Comparison of ENCODE assay signal across 23 cellular contexts in the genomic region with DNA sequence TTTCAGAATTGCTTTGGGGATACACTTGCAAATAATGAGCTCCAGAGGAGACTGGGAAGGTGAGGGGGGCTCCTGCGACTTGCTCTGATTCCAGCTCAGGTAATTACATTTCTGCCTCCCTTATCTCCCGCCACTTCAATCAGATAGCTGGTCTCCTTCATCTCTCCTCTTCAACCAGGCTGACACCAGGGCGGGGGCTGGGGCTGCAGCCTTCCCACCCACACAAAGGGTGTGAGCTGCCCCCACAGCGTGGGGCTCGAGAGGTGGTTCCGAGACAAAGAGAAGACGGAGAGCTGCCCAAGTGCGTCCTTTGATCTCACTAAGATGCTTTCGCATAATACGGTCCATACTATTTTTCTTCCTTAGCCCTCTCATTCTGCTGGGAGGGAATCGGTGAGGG.
DNase-seq lines count a peak whose midpoint lies in the region; ATAC-seq, FAIRE-seq and TF ChIP-seq lines count a peak whose summit lies in the region.
"Had no signal": no experiment of that assay in that cellular context is flagged by ENCODE, and none has a peak within 500 bp of the region (broad histone marks: within the 10 kb centered on the region; RNA-seq: fewer than 3 reads in every experiment).

No MANE protein-coding gene starts in this region.

- H3K4me3 ChIP-seq in RWPE2 (ENCODE audit: severe bottlenecking): no peak overlapping the region
- no peak overlapping the region for H3K4me3 ChIP-seq in K562
- no peak overlapping the region for H3K4me3 ChIP-seq in upper lobe of right lung
- no peak overlapping the region for H3K4me3 ChIP-seq in lower leg skin (ENCODE audit: low read depth, poor library complexity, severe bottlenecking)
- H3K4me3 ChIP-seq: BLaER1, GM12878, GM23248, HAP-1, SJSA1 had no signal

- FAIRE-seq in K562 (lab: Jason Lieb, UNC): peak; percentile 23
- FAIRE-seq: GM12878, HTR-8/SVneo had no signal

- intact Hi-C loops in K562 (cut with micrococcal nuclease): no loop called here
- intact Hi-C loops in upper lobe of right lung (cut with DNase I): no loop called here
- intact Hi-C loops in lower leg skin (cut with DNase I; ENCODE audit: low total_unique reads): no loop called here

- H3K4me1 ChIP-seq in RWPE2 (ENCODE audit: insufficient read depth, poor library complexity, severe bottlenecking) (no peaks in the 10 kb centered on the region), K562 (replicated peaks in 1 of 2; ENCODE audit: control insufficient read depth in 2 of 2, insufficient read depth in 2 of 2, low read length in 2 of 2) (peaks cover 7 to 32% of the 10 kb centered on the region in 2 experiments; a peak in 4 of 5 replicates), upper lobe of right lung (no peaks in the 10 kb centered on the region)
- H3K4me1 ChIP-seq: HAP-1, SJSA1 had no signal

- no peak for TF ChIP-seq EP300 in K562 (IDR thresholded peaks at IDR 0.05; ENCODE audit: low read length)

- CTCF ChIA-PET in K562 (lab: Yijun Ruan, JAX; ENCODE audit: low intra/inter-chr PET ratio): no interaction called here

- WGBS in K562 (ENCODE audit: insufficient coverage, low coverage, missing lambda C conversion rate): 18% methylated on average over 9 of the region's 11 CpGs
- 71 to 73% methylated on average over 11 of the region's 11 CpGs for WGBS in lower leg skin, 2 donors

- no peak overlapping the region for H3K4me2 ChIP-seq in K562 (ENCODE audit: insufficient read depth, low read length)
- H3K4me2 ChIP-seq: BLaER1, KMS-11 had no signal

- peaks cover 19% of the 10 kb centered on the region for H4K20me1 ChIP-seq in K562 (replicated peaks; ENCODE audit: control insufficient read depth, insufficient read depth, low read length)
- H4K20me1 ChIP-seq: BLaER1 had no signal

- TF ChIP-seq CTCF in RWPE2 (IDR thresholded peaks at IDR 0.05; ENCODE audit: poor library complexity, severe bottlenecking) (no peak), K562 (IDR thresholded peaks at IDR 0.05 in 2 of 3, conservative IDR thresholded peaks at IDR 0.05 in 1 of 3; ENCODE audit: insufficient read depth in 2 of 3, low read depth in 1 of 3, low read length in 3 of 3) (no peak), upper lobe of right lung (IDR thresholded peaks at IDR 0.05) (no peak), lower leg skin (IDR thresholded peaks at IDR 0.05) (no peak)

- in situ Hi-C loops in K562 (cut with MboI): no loop called here

- H3K9ac ChIP-seq in K562 (ENCODE audit: insufficient read depth in 1 of 2, low read depth in 2 of 2, low read length in 2 of 2): no peak overlapping the region
- H3K9ac ChIP-seq: BLaER1, GM23248, KMS-11 had no signal

- H3K36me3 ChIP-seq in RWPE2 (ENCODE audit: low read depth): no peaks in the 10 kb centered on the region
- no peaks in the 10 kb centered on the region for H3K36me3 ChIP-seq in K562 (ENCODE audit: control insufficient read depth, insufficient read depth, low read length)
- no peaks in the 10 kb centered on the region for H3K36me3 ChIP-seq in upper lobe of right lung
- H3K36me3 ChIP-seq: BLaER1, HAP-1, SJSA1 had no signal

- BruUV-seq in K562 (replicated peaks; lab: Mats Ljungman, UMichigan): no TSS peak

- no peaks in the 10 kb centered on the region for H3K79me2 ChIP-seq in K562 (ENCODE audit: control insufficient read depth, insufficient read depth, low read length)

- TF ChIP-seq POLR2A in K562 (conservative IDR thresholded peaks at IDR 0.05) (no peak), lower leg skin (IDR thresholded peaks at IDR 0.05) (no peak)

- H3K9me3 ChIP-seq in RWPE2 (ENCODE audit: severe bottlenecking): no peaks in the 10 kb centered on the region
- H3K9me3 ChIP-seq in K562 (replicated peaks; ENCODE audit: control insufficient read depth, insufficient read depth, low read depth, low read length): no peaks in the 10 kb centered on the region
- no peaks in the 10 kb centered on the region for H3K9me3 ChIP-seq in upper lobe of right lung
- H3K9me3 ChIP-seq: BLaER1, HAP-1, SJSA1 had no signal

- H3K27ac ChIP-seq in RWPE2 (ENCODE audit: poor library complexity, severe bottlenecking) (no peak overlapping the region), K562 (ENCODE audit: extremely low read depth, low read depth, low read length) (no peak overlapping the region), upper lobe of right lung (no peak overlapping the region)
- H3K27ac ChIP-seq: BLaER1, GM23248, KMS-11, SJSA1 had no signal

- DNase-seq in RWPE2 (ENCODE audit: low spot score) (peak; percentile 55), K562 (ENCODE audit: extremely low read depth in 1 of 4, low spot score in 3 of 4) (no peak), mesenteric fat pad (ENCODE audit: low spot score) (peak; percentile 67), upper lobe of right lung (peak; percentile 30), lower leg skin (ENCODE audit: low spot score in 2 of 2) (no peak)
- DNase-seq: CD4-positive, alpha-beta memory T cell; DND-41; GM23248; NCI-H1092 treated with DMSO at 0.1 percent for 48 hours; NCI-H146; NCI-H2029; NCI-H226; NCI-H510A treated with DMSO at 0.1 percent for 48 hours; NCI-H748 treated with DMSO at 0.1 percent for 48 hours had no signal

- POLR2A ChIA-PET in K562 (lab: Yijun Ruan, JAX): interaction anchor here (1.3 kb wide), 1 partner anchor 12 kb away, joined by 4 read pairs; no protein-coding TSS in a partner anchor

- ATAC-seq in RWPE2 (ENCODE audit: low read depth) (no peak), K562 (no peak), upper lobe of right lung (no peak), HG02610 (IDR thresholded peaks at IDR 0.05; ENCODE audit: unreplicated experiment) (no peak), GM19324 (IDR thresholded peaks at IDR 0.05; ENCODE audit: low FRiP score, unreplicated experiment) (no peak)
- ATAC-seq: GM12878, Panc1 had no signal

- H2AFZ ChIP-seq in K562 (ENCODE audit: low read depth, low read length): no peak overlapping the region
- H2AFZ ChIP-seq: GM23248 had no signal

- H3K27me3 ChIP-seq in RWPE2 (ENCODE audit: insufficient read depth, poor library complexity, severe bottlenecking) (no peaks in the 10 kb centered on the region), K562 (ENCODE audit: control insufficient read depth in 2 of 2, insufficient read depth in 2 of 2, low read length in 2 of 2) (peaks cover 20 to 46% of the 10 kb centered on the region in 2 experiments; a peak in 4 of 5 replicates), upper lobe of right lung (no peaks in the 10 kb centered on the region)
- H3K27me3 ChIP-seq: BLaER1, SJSA1 had no signal

- H3K9me1 ChIP-seq in K562 (ENCODE audit: control insufficient read depth, insufficient read depth, low read length): no peaks in the 10 kb centered on the region

- TF ChIP-seq RAD21 in K562 (CRISPR knock-in tag; conservative IDR thresholded peaks at IDR 0.05 in 1 of 2, IDR thresholded peaks at IDR 0.05 in 1 of 2): no peak

TF ChIP-seq in K562, 482 proteins besides CTCF, POLR2A, EP300 and RAD21 (continues in another document):
- TF ChIP-seq, protein P1, sequence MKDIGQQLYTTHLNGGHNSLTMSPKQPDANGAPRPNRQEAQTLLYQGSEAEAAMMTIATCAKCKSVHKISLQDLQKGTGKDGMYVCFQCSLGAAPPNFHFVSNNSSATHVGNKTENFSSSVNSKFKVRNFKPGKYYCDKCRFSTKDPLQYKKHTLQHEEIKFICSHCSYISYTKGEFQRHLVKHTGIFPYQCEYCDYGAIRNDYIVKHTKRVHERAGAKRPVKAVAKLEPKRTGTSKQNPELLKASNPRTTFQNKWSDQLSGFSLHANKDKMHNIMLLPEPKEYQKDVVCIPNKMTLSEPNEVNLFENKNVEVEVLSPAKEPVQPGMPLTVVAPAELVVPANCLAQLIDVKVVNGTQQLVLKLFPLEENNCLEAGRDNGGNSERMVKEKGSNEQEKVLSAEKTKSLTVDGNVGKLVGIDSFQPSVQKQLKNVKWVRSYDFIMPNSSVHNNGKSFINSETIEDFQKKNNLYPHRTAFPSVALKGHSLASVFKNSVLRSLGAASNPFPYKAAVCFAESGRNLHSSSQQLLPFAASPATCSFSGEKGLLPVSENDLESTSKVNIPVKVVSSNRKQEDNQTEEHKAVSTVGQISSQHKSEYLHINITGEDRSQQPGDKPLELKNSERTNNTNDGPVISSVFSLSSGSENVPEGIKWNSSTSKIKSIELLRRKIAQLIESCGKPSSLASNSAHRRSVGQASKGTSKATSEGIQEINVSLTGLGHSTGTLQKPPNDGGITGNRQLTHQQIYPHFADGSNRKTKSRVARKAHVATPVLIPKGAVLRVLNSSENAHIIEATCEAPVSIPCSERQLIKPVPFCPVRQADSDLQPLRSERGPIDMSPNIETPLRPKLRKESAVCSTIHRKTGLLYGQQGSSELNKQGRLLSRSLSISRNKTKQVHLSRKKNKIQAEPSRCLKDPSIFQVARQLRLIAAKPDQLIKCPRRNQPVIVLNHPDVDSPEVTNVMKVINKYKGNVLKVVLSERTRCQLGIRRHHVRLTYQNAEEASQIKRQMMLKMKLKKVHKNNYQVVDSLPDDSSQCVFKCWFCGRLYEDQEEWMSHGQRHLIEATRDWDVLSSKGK (CRISPR knock-in tag; IDR thresholded peaks at IDR 0.05): no peak
- TF ChIP-seq BCOR (IDR thresholded peaks at IDR 0.05) (no peak), ZNF384 (IDR thresholded peaks at IDR 0.05; ENCODE audit: low read depth, low read length) (no peak), MED1 (CRISPR knock-in tag; IDR thresholded peaks at IDR 0.05; ENCODE audit: borderline replicate concordance) (no peak), ZNF644 (tag; IDR thresholded peaks at IDR 0.05; ENCODE audit: low read depth) (no peak), HCFC1 (IDR thresholded peaks at IDR 0.05; ENCODE audit: low read depth, low read length) (no peak), SRF (CRISPR knock-in tag; IDR thresholded peaks at IDR 0.05) (no peak), DPF2 (IDR thresholded peaks at IDR 0.05) (no peak), NFIC (IDR thresholded peaks at IDR 0.05) (no peak), NONO (IDR thresholded peaks at IDR 0.05; ENCODE audit: low read depth in 2 of 2, low read length in 1 of 2) (no peak)
- TF ChIP-seq, protein P2, sequence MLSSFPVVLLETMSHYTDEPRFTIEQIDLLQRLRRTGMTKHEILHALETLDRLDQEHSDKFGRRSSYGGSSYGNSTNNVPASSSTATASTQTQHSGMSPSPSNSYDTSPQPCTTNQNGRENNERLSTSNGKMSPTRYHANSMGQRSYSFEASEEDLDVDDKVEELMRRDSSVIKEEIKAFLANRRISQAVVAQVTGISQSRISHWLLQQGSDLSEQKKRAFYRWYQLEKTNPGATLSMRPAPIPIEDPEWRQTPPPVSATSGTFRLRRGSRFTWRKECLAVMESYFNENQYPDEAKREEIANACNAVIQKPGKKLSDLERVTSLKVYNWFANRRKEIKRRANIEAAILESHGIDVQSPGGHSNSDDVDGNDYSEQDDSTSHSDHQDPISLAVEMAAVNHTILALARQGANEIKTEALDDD (IDR thresholded peaks at IDR 0.05): no peak

Comparison
In these comparisons a context has a peak if more than half of its experiments do, and no peak if none do; other contexts are left out.
1. DNase-seq: peak in RWPE2 (single experiment), mesenteric fat pad (single experiment) and upper lobe of right lung (single experiment); none in K562 (0 of 4) and lower leg skin (0 of 2).